1 cellular context compared by ENCODE assay signal in genomic region chr15:41933771-41934170, GRCh38.
TF ChIP-seq lines count a peak whose summit lies in the region.

No MANE protein-coding gene starts in this region.

TF ChIP-seq in endothelial cell of umbilical vein, 7 proteins besides CTCF, POLR2A, EP300 and RAD21:
- TF ChIP-seq MAX (IDR thresholded peaks at IDR 0.05; ENCODE audit: insufficient read depth, insufficient read length) (no peak), JUN (IDR thresholded peaks at IDR 0.05; ENCODE audit: borderline replicate concordance, insufficient read depth, insufficient read length, low read depth) (no peak), GATA2 (IDR thresholded peaks at IDR 0.05; ENCODE audit: insufficient read depth, insufficient read length, low read depth, low read length) (peak; percentile 39), FOS (IDR thresholded peaks at IDR 0.05; ENCODE audit: borderline replicate concordance, insufficient read depth, low read length) (peak; percentile 72), MYC (IDR thresholded peaks at IDR 0.05; ENCODE audit: low read depth, low read length) (peak; percentile 12), EZH2 (IDR thresholded peaks at IDR 0.05; ENCODE audit: borderline replicate concordance, low read depth, low read length, severe bottlenecking) (no peak), POLR2AphosphoS5 (IDR thresholded peaks at IDR 0.05; ENCODE audit: insufficient read depth, low read depth, low read length) (peak; percentile 74)
